ENCODE assay signal across 32 cellular contexts in the genomic region with DNA sequence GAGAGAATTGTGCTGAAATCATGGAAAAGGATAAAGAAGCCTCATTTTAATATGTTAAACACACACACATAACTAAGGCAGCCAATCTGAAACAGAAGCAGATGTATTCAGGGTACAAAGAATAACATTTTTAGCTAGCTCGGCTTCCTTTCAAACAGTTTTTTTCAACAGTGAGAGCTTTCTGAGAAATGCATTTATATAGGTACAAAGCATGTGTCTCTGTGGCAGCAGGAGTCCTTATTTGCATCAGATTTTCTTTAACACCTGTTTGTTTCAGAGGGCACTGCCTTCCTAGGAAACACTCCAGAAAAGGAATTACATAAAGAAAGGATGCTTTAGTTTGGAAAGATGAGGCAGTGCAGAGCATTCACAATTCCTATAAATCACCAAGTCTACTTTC.
"Had no signal": no experiment of that assay in that cellular context is flagged by ENCODE, and none has a peak within 500 bp of the region (broad histone marks: within the 10 kb centered on the region; RNA-seq: fewer than 3 reads in every experiment).

No MANE protein-coding gene starts in this region.

- H3K36me3 ChIP-seq: brain microvascular endothelial cell, left lung, lower lobe of right lung, right lobe of liver, stomach, suprapubic skin, tibial artery had no signal

- H3K36me3 Mint-ChIP-seq: activated CD4-positive, alpha-beta memory T cell treated with anti-CD3 and anti-CD28 coated beads for 36 hours; natural killer cell; stimulated activated memory B cell treated with anti-CD40 and anti-IgM and Interleukin-4, amounts not matched to agents 10 μg/mL and 1 μg/mL and 100 μg/mL, for 72 hours had no signal

- H3K4me3 Mint-ChIP-seq: activated CD4-positive, alpha-beta memory T cell treated with anti-CD3 and anti-CD28 coated beads for 36 hours; activated CD4-positive, alpha-beta T cell treated with anti-CD3 and anti-CD28 coated beads, Interleukin-2, amount 10 ng/mL, durations not matched to agents 24 days and 14 days; activated T-helper 1 cell treated with anti-CD3 and anti-CD28 coated beads, Interleukin-12 subunit alpha, Interleukin-12 subunit beta, Interleukin-2, Interleukin-4 antibody, amounts not matched to agents 30 ng/mL and 10 ng/mL and 1 ng/mL, durations not matched to agents 14 hours and 24 hours and 36 hours; endodermal cell; natural killer cell; stimulated activated memory B cell treated with anti-CD40 and anti-IgM and Interleukin-4, amounts not matched to agents 10 μg/mL and 1 μg/mL and 100 μg/mL, for 72 hours; T-helper 1 cell treated with Interleukin-12 subunit alpha and Interleukin-12 subunit beta and Interleukin-4 antibody, amounts not matched to agents 30 μg/mL and 1 μg/mL, for 36 hours had no signal

- H3K9me3 ChIP-seq: left lung, lower lobe of right lung, right lobe of liver, stomach, suprapubic skin, tibial artery had no signal

- H3K27me3 ChIP-seq: brain microvascular endothelial cell, left lung, right lobe of liver, stomach, suprapubic skin had no signal

- H3K4me1 Mint-ChIP-seq: activated CD4-positive, alpha-beta T cell treated with anti-CD3 and anti-CD28 coated beads, Interleukin-2, amount 10 ng/mL, durations not matched to agents 24 days and 14 days; natural killer cell; stimulated activated memory B cell treated with anti-CD40 and anti-IgM and Interleukin-4, amounts not matched to agents 10 μg/mL and 1 μg/mL and 100 μg/mL, for 72 hours had no signal

- H3K27ac Mint-ChIP-seq: activated CD4-positive, alpha-beta memory T cell treated with anti-CD3 and anti-CD28 coated beads for 36 hours; activated CD4-positive, alpha-beta T cell treated with anti-CD3 and anti-CD28 coated beads, Interleukin-2, amount 10 ng/mL, durations not matched to agents 24 days and 14 days; activated T-helper 1 cell treated with anti-CD3 and anti-CD28 coated beads, Interleukin-12 subunit alpha, Interleukin-12 subunit beta, Interleukin-2, Interleukin-4 antibody, amounts not matched to agents 30 ng/mL and 10 ng/mL and 1 ng/mL, durations not matched to agents 14 hours and 24 hours and 36 hours; endodermal cell; natural killer cell; progenitor cell of endocrine pancreas; stimulated activated memory B cell treated with anti-CD40 and anti-IgM and Interleukin-4, amounts not matched to agents 10 μg/mL and 1 μg/mL and 100 μg/mL, for 72 hours; T-helper 1 cell treated with Interleukin-12 subunit alpha and Interleukin-12 subunit beta and Interleukin-4 antibody, amounts not matched to agents 30 μg/mL and 1 μg/mL, for 36 hours had no signal

- H3K27ac ChIP-seq: brain microvascular endothelial cell, left lung, lower lobe of right lung, right lobe of liver, stomach, suprapubic skin, tibial artery, VCaP had no signal

- H3K27me3 Mint-ChIP-seq: progenitor cell of endocrine pancreas had no signal

- H3K4me3 ChIP-seq: left lung, lower lobe of right lung, right lobe of liver, stomach, suprapubic skin, tibial artery had no signal

- H3K4me1 ChIP-seq: left lung, lower lobe of right lung, right lobe of liver, stomach, suprapubic skin, tibial artery had no signal

- H3K9me3 Mint-ChIP-seq: activated CD4-positive, alpha-beta memory T cell treated with anti-CD3 and anti-CD28 coated beads for 36 hours; activated CD4-positive, alpha-beta T cell treated with anti-CD3 and anti-CD28 coated beads, Interleukin-2, amount 10 ng/mL, durations not matched to agents 24 days and 14 days; activated T-helper 1 cell treated with anti-CD3 and anti-CD28 coated beads, Interleukin-12 subunit alpha, Interleukin-12 subunit beta, Interleukin-2, Interleukin-4 antibody, amounts not matched to agents 30 ng/mL and 10 ng/mL and 1 ng/mL, durations not matched to agents 14 hours and 24 hours and 36 hours; endodermal cell; stimulated activated memory B cell treated with anti-CD40 and anti-IgM and Interleukin-4, amounts not matched to agents 10 μg/mL and 1 μg/mL and 100 μg/mL, for 72 hours; T-helper 1 cell treated with Interleukin-12 subunit alpha and Interleukin-12 subunit beta and Interleukin-4 antibody, amounts not matched to agents 30 μg/mL and 1 μg/mL, for 36 hours had no signal

- ATAC-seq: esophagus mucosa; left lung; lower lobe of right lung; natural killer cell; right lobe of liver; stimulated activated memory B cell treated with anti-CD40 and anti-IgM and Interleukin-4, amounts not matched to agents 10 μg/mL and 1 μg/mL and 100 μg/mL, for 72 hours had no signal

- DNase-seq: activated CD4-positive, alpha-beta memory T cell treated with anti-CD3 and anti-CD28 coated beads for 36 hours; activated CD4-positive, alpha-beta T cell treated with anti-CD3 and anti-CD28 coated beads, Interleukin-2, amount 10 ng/mL, durations not matched to agents 24 days and 14 days; activated CD4-positive, CD25-positive, alpha-beta regulatory T cell treated with anti-CD3 and anti-CD28 coated beads, Interleukin-2, amount 50 U/mL, for 72 hours; activated CD8-positive, alpha-beta memory T cell treated with anti-CD3 and anti-CD28 coated beads, Interleukin-2, amount 50 U/mL, for 4 hours; activated gamma-delta T cell; activated naive CD4-positive, alpha-beta T cell treated with anti-CD3 and anti-CD28 coated beads, Interleukin-2, amount 50 U/mL, for 16 hours; activated T-cell treated with anti-CD3 and anti-CD28 coated beads, Interleukin-2, amount 50 U/mL, for 1 hour; amniotic stem cell; brain microvascular endothelial cell; cortex of kidney; endodermal cell; foreskin fibroblast; head of caudate nucleus; left lung; lower lobe of right lung; mesenchymal stem cell; natural killer cell; right lobe of liver; stimulated activated CD4-positive, alpha-beta T cell treated with anti-CD3 and anti-CD28 coated beads, Interleukin-12 subunit alpha, Interleukin-12 subunit beta, amount 100 ng/mL, for 4 hours; stimulated activated CD4-positive, alpha-beta T cell treated with anti-CD3 and anti-CD28 coated beads, Interleukin-4, amount 100 ng/mL, for 4 hours; stimulated activated CD8-positive, alpha-beta memory T cell treated with anti-CD3 and anti-CD28 coated beads, Interleukin-4, amount 100 ng/mL, for 48 hours; stomach; SW 1271; T-helper 9 cell; tibial artery had no signal
